Comparison of ENCODE assay signal across 8 cellular contexts in genomic region chr9:97237951-97238851, GRCh38.
DNase-seq lines count a peak whose midpoint lies in the region; TF ChIP-seq lines count a peak whose summit lies in the region.

No MANE protein-coding gene starts in this region.

- no peak for TF ChIP-seq CTCF in GM12864 (IDR thresholded peaks at IDR 0.05; ENCODE audit: low read depth, low read length, missing control alignments)
- no peak for TF ChIP-seq CTCF in LNCaP clone FGC (IDR thresholded peaks at IDR 0.05; ENCODE audit: control insufficient read depth, extremely low read depth, insufficient read depth)
- no peak for TF ChIP-seq CTCF in neutrophil (IDR thresholded peaks at IDR 0.05)
- no peak for TF ChIP-seq CTCF in stomach (IDR thresholded peaks at IDR 0.05)

- peak overlapping the region; percentile 35 for H3K4me3 ChIP-seq in GM12864 (ENCODE audit: low read depth, low read length)
- H3K4me3 ChIP-seq in LNCaP clone FGC (ENCODE audit: low read depth, low read length), result peak overlapping the region; percentile 54
- H3K4me3 ChIP-seq in neutrophil (ENCODE audit: low read depth in 1 of 2, low read length in 1 of 2), result peak overlapping the region; percentile 54 to 63
- H3K4me3 ChIP-seq in stomach, result peak overlapping the region; percentile 59 to 78 (median 60)

- H3K27ac Mint-ChIP-seq in activated naive CD4-positive, alpha-beta T cell treated with anti-CD3 and anti-CD28 coated beads, Interleukin-2, amount 50 U/mL, for 24 hours, result peak overlapping the region; percentile 90

- WGBS in stomach, 5 donors, result 1 to 4% (median 2%) methylated on average over 29 to 58 of the region's 58 CpGs

- intact Hi-C loops in stomach (cut with DNase I; ENCODE audit: low total_unique reads), result no loop called here

- no peaks in the 10 kb centered on the region for H3K27me3 Mint-ChIP-seq in activated naive CD4-positive, alpha-beta T cell treated with anti-CD3 and anti-CD28 coated beads, Interleukin-2, amount 50 U/mL, for 24 hours

- no peaks in the 10 kb centered on the region for H3K9me3 Mint-ChIP-seq in activated naive CD4-positive, alpha-beta T cell treated with anti-CD3 and anti-CD28 coated beads, Interleukin-2, amount 50 U/mL, for 24 hours

- H3K27me3 ChIP-seq in neutrophil (no peaks in the 10 kb centered on the region), stomach (no peaks in the 10 kb centered on the region)

- H3K36me3 ChIP-seq in neutrophil (no peaks in the 10 kb centered on the region), stomach (no peaks in the 10 kb centered on the region)

- H3K4me1 ChIP-seq in neutrophil (ENCODE audit: control insufficient read depth in 1 of 2, insufficient read depth in 1 of 2, low read depth in 1 of 2, low read length in 1 of 2) (peaks cover 4 to 21% of the 10 kb centered on the region in 2 experiments), stomach (peaks cover 0 to 20% (median 13%) of the 10 kb centered on the region in 4 donors)

- DNase-seq in GM12864 (ENCODE audit: low read depth), result no peak
- no peak for DNase-seq in LNCaP clone FGC (ENCODE audit: low read depth)
- DNase-seq in SKM-1 (lab: John Stamatoyannopoulos, UW; ENCODE audit: unreplicated experiment), result peak; percentile 53
- DNase-seq in germinal center (ENCODE audit: low spot score), result peak; percentile 52
- peak; percentile 76 for DNase-seq in stomach
- DNase-seq in NCI-H446 (lab: John Stamatoyannopoulos, UW), result no peak

- peak overlapping the region; percentile 95 for H3K4me3 Mint-ChIP-seq in activated naive CD4-positive, alpha-beta T cell treated with anti-CD3 and anti-CD28 coated beads, Interleukin-2, amount 50 U/mL, for 24 hours

- no peak for TF ChIP-seq EP300 in stomach (IDR thresholded peaks at IDR 0.05)

- H3K36me3 Mint-ChIP-seq in activated naive CD4-positive, alpha-beta T cell treated with anti-CD3 and anti-CD28 coated beads, Interleukin-2, amount 50 U/mL, for 24 hours, result peaks cover 4% of the 10 kb centered on the region

- no peak for TF ChIP-seq POLR2A in stomach (IDR thresholded peaks at IDR 0.05)

- H3K4me1 Mint-ChIP-seq in activated naive CD4-positive, alpha-beta T cell treated with anti-CD3 and anti-CD28 coated beads, Interleukin-2, amount 50 U/mL, for 24 hours, result peaks cover 27% of the 10 kb centered on the region

- H3K27ac ChIP-seq in neutrophil, result peak overlapping the region; percentile 43
- peak overlapping the region; percentile 53 to 88 (median 76) for H3K27ac ChIP-seq in stomach

- H3K9me3 ChIP-seq in neutrophil (no peaks in the 10 kb centered on the region), stomach (no peaks in the 10 kb centered on the region)

Comparison
In these comparisons a context has a peak if more than half of its experiments do, and no peak if none do; other contexts are left out.
1. DNase-seq: peak in SKM-1 (single experiment), germinal center (single experiment) and stomach (single experiment); none in GM12864 (single experiment), LNCaP clone FGC (single experiment) and NCI-H446 (0 of 2).
2. Peak in every context shown above with its lines, with median percentiles within 50 percentile points of each other: H3K4me3 ChIP-seq.